ENCODE assay signal across 1 cellular context in the genomic region with DNA sequence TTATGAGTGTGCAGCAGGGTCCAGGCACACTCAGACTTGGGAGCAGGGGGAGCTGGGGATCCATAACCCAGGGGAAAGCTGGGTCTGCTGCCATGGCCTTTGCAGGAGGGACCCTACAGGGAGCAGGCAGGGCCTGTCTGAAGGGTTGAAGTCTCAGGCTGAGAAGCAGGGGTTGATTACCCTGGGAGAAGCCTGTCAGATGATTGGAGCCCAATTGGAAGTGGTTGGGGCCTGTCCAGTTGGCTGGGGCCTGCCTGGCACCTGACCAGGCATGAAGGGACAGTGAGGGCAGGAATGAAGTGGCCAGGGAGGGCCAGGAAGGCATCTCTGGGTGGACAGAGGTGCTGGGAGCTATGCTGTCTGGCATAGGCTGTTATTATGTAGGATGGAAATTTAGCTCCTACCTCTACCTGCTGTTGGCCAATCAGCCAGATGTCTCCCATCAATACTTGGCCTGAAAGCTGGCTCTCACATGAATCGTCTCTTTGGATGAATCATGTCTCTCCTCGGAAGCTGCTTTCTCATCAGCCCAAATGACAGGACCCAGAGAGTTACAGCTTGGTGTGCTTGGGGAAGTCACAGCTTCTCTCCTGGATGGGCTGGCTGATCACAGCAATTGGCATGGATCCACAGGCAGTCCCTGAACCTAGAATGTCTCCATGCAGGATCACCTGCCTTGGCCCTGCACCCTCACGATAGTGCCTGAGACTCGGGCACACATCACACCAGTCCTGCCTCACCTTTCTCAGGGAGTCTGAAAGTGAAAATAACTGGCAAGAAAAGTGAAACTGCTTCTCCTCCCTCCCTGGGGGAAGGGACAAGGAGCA.
TF ChIP-seq lines count a peak whose summit lies in the region.

No MANE protein-coding gene starts in this region.

TF ChIP-seq in IMR-90, 13 proteins besides CTCF, POLR2A, EP300 and RAD21:
- TF ChIP-seq MXI1 (IDR thresholded peaks at IDR 0.05; ENCODE audit: borderline replicate concordance, low read depth, low read length) (no peak), CEBPB (IDR thresholded peaks at IDR 0.05; ENCODE audit: low read depth, low read length) (peak; percentile 3; the same call in 1 of the 2 replicates)
